8 cellular contexts compared by ENCODE assay signal in the genomic region with DNA sequence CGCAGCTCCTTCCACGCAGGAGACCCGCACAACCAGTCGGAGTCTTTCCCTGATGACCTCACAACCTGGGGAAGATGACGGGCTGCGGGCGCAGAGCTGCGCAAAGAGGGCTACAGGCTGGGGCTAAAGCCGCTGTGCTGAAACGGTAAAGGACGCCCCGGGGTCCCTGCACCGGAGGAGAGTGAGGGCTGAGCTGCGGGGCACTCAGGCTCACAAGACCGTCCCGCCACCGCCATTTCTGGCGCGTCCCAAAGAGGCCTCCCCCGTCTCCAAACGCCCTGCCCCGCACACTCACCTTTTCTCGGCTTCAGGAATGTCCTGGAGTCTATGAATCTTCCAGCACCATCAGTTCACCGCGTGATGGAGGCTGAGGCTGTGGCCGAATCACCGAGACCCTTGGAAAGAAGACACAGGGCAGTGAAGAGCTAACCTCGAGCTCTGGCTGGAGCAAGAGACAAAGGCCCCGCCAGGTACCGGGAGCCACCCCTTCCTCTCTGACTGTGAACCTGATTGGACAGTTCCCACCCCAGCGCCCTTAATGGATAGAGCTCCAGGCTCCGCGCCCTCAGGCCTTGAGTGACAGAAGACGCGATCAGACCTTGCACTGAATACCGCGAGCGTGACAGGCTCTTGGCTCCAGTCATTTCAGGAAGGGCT. TPM values are rescaled to one million over a fixed set of nuclear protein-coding genes. Genes with fewer than 3 reads are reported as not detected.
DNase-seq lines count a peak whose midpoint lies in the region; ATAC-seq and TF ChIP-seq lines count a peak whose summit lies in the region.

No MANE protein-coding gene starts in this region.

- no peak for TF ChIP-seq CTCF in dorsolateral prefrontal cortex (IDR thresholded peaks at IDR 0.05 in 54 of 56, conservative IDR thresholded peaks at IDR 0.05 in 2 of 56; ENCODE audit: low read depth in 1 of 56, partially characterized antibody in 56 of 56)

- peak in 2 of 3 donors; percentile 16 to 41 for DNase-seq in stimulated activated CD4-positive, alpha-beta T cell treated with anti-CD3 and anti-CD28 coated beads, Interleukin-12 subunit alpha, Interleukin-12 subunit beta, amount 100 ng/mL, for 48 hours (ENCODE audit: low read depth in 2 of 3, low spot score in 1 of 3)
- no peak for DNase-seq in stimulated activated CD4-positive, alpha-beta T cell treated with anti-CD3 and anti-CD28 coated beads, Interleukin-12 subunit alpha, Interleukin-12 subunit beta, amount 100 ng/mL, for 4 hours
- peak; percentile 10 for DNase-seq in T follicular helper cell (ENCODE audit: low read depth)
- peak in 3 of 10 donors; percentile 22 to 85 (median 28) for DNase-seq in dorsolateral prefrontal cortex
- peak in 4 of 9 donors; percentile 17 to 55 (median 28) for DNase-seq in naive thymus-derived CD4-positive, alpha-beta T cell
- no peak for DNase-seq in superior temporal gyrus (ENCODE audit: extremely low spot score)

- H3K27me3 Mint-ChIP-seq in naive thymus-derived CD4-positive, alpha-beta T cell, result peaks cover 0 to 18% (median 12%) of the 10 kb centered on the region in 5 donors

- peak; percentile 91 for ATAC-seq in naive thymus-derived CD4-positive, alpha-beta T cell
- ATAC-seq in GM21447 (IDR thresholded peaks at IDR 0.05; ENCODE audit: unreplicated experiment) (no peak), GM21360 (IDR thresholded peaks at IDR 0.05; ENCODE audit: unreplicated experiment) (no peak)

- peaks cover 0 to 9% (median 3%) of the 10 kb centered on the region in 7 donors for H3K4me1 Mint-ChIP-seq in naive thymus-derived CD4-positive, alpha-beta T cell

- no peaks in the 10 kb centered on the region for H3K9me3 ChIP-seq in naive thymus-derived CD4-positive, alpha-beta T cell (ENCODE audit: control insufficient read depth in 2 of 3, low read length in 3 of 3)

- H3K36me3 ChIP-seq in naive thymus-derived CD4-positive, alpha-beta T cell (ENCODE audit: control insufficient read depth in 2 of 3, insufficient read depth in 3 of 3, low read length in 3 of 3), result no peaks in the 10 kb centered on the region

- CTCF ChIA-PET in naive thymus-derived CD4-positive, alpha-beta T cell (lab: Charles Lee), result no interaction called here

- H3K4me3 ChIP-seq in dorsolateral prefrontal cortex, result peak overlapping the region in 34 of 59 donors; percentile 8 to 55 (median 34)
- peak overlapping the region; percentile 50 for H3K4me3 ChIP-seq in naive thymus-derived CD4-positive, alpha-beta T cell (ENCODE audit: low read length)

- peaks cover 4 to 20% (median 15%) of the 10 kb centered on the region in 5 donors for H3K36me3 Mint-ChIP-seq in naive thymus-derived CD4-positive, alpha-beta T cell

- H3K27ac ChIP-seq in dorsolateral prefrontal cortex, result no peak overlapping the region
- no peak overlapping the region for H3K27ac ChIP-seq in naive thymus-derived CD4-positive, alpha-beta T cell (ENCODE audit: low read depth, low read length)

- POLR2A ChIA-PET in naive thymus-derived CD4-positive, alpha-beta T cell (lab: Charles Lee), result interaction anchor here (0.6 kb wide), 1 partner anchor 12 kb away, joined by 3 read pairs; no protein-coding TSS in a partner anchor

- intact Hi-C loops in dorsolateral prefrontal cortex (cut with DNase I), result no loop called here
- intact Hi-C loops in naive thymus-derived CD4-positive, alpha-beta T cell (cut with micrococcal nuclease), result no loop called here

- H3K27ac Mint-ChIP-seq in naive thymus-derived CD4-positive, alpha-beta T cell, result peak overlapping the region in 2 of 9 donors; percentile 16 to 72

- peaks cover 5 to 55% (median 20%) of the 10 kb centered on the region in 11 donors for H3K9me3 Mint-ChIP-seq in naive thymus-derived CD4-positive, alpha-beta T cell

- no peaks in the 10 kb centered on the region for H3K4me1 ChIP-seq in naive thymus-derived CD4-positive, alpha-beta T cell (ENCODE audit: control insufficient read depth in 2 of 2, insufficient read depth in 2 of 2, low read length in 2 of 2)

- H3K4me3 Mint-ChIP-seq in naive thymus-derived CD4-positive, alpha-beta T cell, result peak overlapping the region in 9 of 10 donors; percentile 61 to 90 (median 84)

- H3K27me3 ChIP-seq in dorsolateral prefrontal cortex, result peaks cover 0 to 4% (median 0%) of the 10 kb centered on the region in 45 donors
- no peaks in the 10 kb centered on the region for H3K27me3 ChIP-seq in naive thymus-derived CD4-positive, alpha-beta T cell (ENCODE audit: control insufficient read depth in 2 of 2, insufficient read depth in 2 of 2, low read length in 2 of 2)

RNA-seq across cellular contexts. Expression of a gene that starts 41.8 kb away (rescaled TPM):
- total RNA-seq in dorsolateral prefrontal cortex, result 10 to 100 TPM; 20.6 to 45.8 (median 31.2) TPM
- total RNA-seq in naive thymus-derived CD4-positive, alpha-beta T cell, result 10 to 100 TPM in 4 of 5 experiments, 1 to 10 TPM in 1; 6.4 to 30.7 (median 25.0) TPM
- 10 to 100 TPM; 36.8 to 37.1 TPM for polyA plus RNA-seq in naive thymus-derived CD4-positive, alpha-beta T cell

Comparison
In these comparisons a context has a peak if more than half of its experiments do, and no peak if none do; other contexts are left out.
1. DNase-seq: peak in stimulated activated CD4-positive, alpha-beta T cell treated with anti-CD3 and anti-CD28 coated beads, Interleukin-12 subunit alpha, Interleukin-12 subunit beta, amount 100 ng/mL, for 48 hours (2 of 3) and T follicular helper cell (single experiment); none in stimulated activated CD4-positive, alpha-beta T cell treated with anti-CD3 and anti-CD28 coated beads, Interleukin-12 subunit alpha, Interleukin-12 subunit beta, amount 100 ng/mL, for 4 hours (single experiment) and superior temporal gyrus (single experiment).